In genomic region chr1:86774305-86775304, GRCh38 we compare ENCODE assay signal across 1 cellular context.
TF ChIP-seq lines count a peak whose summit lies in the region.

No MANE protein-coding gene starts in this region.

TF ChIP-seq in WTC11, 78 proteins besides CTCF, POLR2A, EP300 and RAD21 (continued from another document):
- TF ChIP-seq ATF6 (CRISPR knock-in tag; IDR thresholded peaks at IDR 0.05) (no peak), ZNF396 (CRISPR knock-in tag; IDR thresholded peaks at IDR 0.05; ENCODE audit: borderline replicate concordance) (no peak), RELA (CRISPR knock-in tag; IDR thresholded peaks at IDR 0.05; ENCODE audit: borderline replicate concordance) (no peak), CREB1 (CRISPR knock-in tag; IDR thresholded peaks at IDR 0.05) (no peak)
